In the genomic region with DNA sequence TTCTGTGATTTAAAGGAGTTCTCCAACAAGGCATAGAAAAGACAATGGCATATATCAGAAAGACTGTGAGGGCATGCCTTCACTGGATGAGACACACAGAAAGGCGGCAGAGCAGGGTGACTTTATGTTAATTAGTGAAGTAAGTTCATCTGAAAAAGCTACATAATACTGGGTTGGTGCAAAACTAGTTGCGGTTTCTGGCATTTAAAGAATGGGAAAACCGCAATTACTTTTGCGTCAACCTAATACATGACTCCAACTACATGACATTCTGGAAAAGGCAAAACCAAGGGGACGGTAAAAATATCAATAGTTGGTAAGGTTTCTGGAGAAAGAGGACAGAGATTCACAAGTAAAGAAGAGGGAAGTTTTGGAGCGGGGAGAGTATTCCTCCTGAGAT, we compare ENCODE assay signal across 1 cellular context.
TF ChIP-seq lines count a peak whose summit lies in the region.

No MANE protein-coding gene starts in this region.

TF ChIP-seq in GM23338, 12 proteins besides CTCF, POLR2A, EP300 and RAD21 (continued from another document):
- TF ChIP-seq, protein P1, sequence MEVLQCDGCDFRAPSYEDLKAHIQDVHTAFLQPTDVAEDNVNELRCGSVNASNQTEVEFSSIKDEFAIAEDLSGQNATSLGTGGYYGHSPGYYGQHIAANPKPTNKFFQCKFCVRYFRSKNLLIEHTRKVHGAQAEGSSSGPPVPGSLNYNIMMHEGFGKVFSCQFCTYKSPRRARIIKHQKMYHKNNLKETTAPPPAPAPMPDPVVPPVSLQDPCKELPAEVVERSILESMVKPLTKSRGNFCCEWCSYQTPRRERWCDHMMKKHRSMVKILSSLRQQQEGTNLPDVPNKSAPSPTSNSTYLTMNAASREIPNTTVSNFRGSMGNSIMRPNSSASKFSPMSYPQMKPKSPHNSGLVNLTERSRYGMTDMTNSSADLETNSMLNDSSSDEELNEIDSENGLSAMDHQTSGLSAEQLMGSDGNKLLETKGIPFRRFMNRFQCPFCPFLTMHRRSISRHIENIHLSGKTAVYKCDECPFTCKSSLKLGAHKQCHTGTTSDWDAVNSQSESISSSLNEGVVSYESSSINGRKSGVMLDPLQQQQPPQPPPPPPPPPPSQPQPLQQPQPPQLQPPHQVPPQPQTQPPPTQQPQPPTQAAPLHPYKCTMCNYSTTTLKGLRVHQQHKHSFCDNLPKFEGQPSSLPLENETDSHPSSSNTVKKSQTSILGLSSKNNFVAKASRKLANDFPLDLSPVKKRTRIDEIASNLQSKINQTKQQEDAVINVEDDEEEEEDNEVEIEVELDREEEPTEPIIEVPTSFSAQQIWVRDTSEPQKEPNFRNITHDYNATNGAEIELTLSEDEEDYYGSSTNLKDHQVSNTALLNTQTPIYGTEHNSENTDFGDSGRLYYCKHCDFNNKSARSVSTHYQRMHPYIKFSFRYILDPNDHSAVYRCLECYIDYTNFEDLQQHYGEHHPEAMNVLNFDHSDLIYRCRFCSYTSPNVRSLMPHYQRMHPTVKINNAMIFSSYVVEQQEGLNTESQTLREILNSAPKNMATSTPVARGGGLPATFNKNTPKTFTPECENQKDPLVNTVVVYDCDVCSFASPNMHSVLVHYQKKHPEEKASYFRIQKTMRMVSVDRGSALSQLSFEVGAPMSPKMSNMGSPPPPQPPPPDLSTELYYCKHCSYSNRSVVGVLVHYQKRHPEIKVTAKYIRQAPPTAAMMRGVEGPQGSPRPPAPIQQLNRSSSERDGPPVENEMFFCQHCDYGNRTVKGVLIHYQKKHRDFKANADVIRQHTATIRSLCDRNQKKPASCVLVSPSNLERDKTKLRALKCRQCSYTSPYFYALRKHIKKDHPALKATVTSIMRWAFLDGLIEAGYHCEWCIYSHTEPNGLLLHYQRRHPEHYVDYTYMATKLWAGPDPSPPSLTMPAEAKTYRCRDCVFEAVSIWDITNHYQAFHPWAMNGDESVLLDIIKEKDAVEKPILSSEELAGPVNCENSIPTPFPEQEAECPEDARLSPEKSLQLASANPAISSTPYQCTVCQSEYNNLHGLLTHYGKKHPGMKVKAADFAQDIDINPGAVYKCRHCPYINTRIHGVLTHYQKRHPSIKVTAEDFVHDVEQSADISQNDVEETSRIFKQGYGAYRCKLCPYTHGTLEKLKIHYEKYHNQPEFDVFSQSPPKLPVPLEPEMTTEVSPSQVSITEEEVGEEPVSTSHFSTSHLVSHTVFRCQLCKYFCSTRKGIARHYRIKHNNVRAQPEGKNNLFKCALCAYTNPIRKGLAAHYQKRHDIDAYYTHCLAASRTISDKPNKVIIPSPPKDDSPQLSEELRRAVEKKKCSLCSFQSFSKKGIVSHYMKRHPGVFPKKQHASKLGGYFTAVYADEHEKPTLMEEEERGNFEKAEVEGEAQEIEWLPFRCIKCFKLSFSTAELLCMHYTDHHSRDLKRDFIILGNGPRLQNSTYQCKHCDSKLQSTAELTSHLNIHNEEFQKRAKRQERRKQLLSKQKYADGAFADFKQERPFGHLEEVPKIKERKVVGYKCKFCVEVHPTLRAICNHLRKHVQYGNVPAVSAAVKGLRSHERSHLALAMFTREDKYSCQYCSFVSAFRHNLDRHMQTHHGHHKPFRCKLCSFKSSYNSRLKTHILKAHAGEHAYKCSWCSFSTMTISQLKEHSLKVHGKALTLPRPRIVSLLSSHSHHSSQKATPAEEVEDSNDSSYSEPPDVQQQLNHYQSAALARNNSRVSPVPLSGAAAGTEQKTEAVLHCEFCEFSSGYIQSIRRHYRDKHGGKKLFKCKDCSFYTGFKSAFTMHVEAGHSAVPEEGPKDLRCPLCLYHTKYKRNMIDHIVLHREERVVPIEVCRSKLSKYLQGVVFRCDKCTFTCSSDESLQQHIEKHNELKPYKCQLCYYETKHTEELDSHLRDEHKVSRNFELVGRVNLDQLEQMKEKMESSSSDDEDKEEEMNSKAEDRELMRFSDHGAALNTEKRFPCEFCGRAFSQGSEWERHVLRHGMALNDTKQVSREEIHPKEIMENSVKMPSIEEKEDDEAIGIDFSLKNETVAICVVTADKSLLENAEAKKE (CRISPR knock-in tag; IDR thresholded peaks at IDR 0.05), result no peak
- TF ChIP-seq ZNF114 (CRISPR knock-in tag; IDR thresholded peaks at IDR 0.05), result no peak
- TF ChIP-seq ZNF331 (CRISPR knock-in tag; IDR thresholded peaks at IDR 0.05; ENCODE audit: low read depth), result no peak
- TF ChIP-seq EZH2phosphoT487 (IDR thresholded peaks at IDR 0.05; ENCODE audit: unreplicated experiment), result no peak
- no peak for TF ChIP-seq STAT1 (IDR thresholded peaks at IDR 0.05; ENCODE audit: unreplicated experiment)
- TF ChIP-seq, protein P2, sequence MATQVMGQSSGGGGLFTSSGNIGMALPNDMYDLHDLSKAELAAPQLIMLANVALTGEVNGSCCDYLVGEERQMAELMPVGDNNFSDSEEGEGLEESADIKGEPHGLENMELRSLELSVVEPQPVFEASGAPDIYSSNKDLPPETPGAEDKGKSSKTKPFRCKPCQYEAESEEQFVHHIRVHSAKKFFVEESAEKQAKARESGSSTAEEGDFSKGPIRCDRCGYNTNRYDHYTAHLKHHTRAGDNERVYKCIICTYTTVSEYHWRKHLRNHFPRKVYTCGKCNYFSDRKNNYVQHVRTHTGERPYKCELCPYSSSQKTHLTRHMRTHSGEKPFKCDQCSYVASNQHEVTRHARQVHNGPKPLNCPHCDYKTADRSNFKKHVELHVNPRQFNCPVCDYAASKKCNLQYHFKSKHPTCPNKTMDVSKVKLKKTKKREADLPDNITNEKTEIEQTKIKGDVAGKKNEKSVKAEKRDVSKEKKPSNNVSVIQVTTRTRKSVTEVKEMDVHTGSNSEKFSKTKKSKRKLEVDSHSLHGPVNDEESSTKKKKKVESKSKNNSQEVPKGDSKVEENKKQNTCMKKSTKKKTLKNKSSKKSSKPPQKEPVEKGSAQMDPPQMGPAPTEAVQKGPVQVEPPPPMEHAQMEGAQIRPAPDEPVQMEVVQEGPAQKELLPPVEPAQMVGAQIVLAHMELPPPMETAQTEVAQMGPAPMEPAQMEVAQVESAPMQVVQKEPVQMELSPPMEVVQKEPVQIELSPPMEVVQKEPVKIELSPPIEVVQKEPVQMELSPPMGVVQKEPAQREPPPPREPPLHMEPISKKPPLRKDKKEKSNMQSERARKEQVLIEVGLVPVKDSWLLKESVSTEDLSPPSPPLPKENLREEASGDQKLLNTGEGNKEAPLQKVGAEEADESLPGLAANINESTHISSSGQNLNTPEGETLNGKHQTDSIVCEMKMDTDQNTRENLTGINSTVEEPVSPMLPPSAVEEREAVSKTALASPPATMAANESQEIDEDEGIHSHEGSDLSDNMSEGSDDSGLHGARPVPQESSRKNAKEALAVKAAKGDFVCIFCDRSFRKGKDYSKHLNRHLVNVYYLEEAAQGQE (IDR thresholded peaks at IDR 0.05; ENCODE audit: unreplicated experiment), result no peak
- TF ChIP-seq POLR2AphosphoS5 (IDR thresholded peaks at IDR 0.05; ENCODE audit: low read depth), result no peak
- TF ChIP-seq, protein P3, sequence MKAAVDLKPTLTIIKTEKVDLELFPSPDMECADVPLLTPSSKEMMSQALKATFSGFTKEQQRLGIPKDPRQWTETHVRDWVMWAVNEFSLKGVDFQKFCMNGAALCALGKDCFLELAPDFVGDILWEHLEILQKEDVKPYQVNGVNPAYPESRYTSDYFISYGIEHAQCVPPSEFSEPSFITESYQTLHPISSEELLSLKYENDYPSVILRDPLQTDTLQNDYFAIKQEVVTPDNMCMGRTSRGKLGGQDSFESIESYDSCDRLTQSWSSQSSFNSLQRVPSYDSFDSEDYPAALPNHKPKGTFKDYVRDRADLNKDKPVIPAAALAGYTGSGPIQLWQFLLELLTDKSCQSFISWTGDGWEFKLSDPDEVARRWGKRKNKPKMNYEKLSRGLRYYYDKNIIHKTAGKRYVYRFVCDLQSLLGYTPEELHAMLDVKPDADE (IDR thresholded peaks at IDR 0.05), result no peak
